Comparison of ENCODE assay signal across 22 cellular contexts in genomic region chr13:28246891-28247290, GRCh38.
DNase-seq lines count a peak whose midpoint lies in the region; ATAC-seq and TF ChIP-seq lines count a peak whose summit lies in the region.
"Had no signal": no experiment of that assay in that cellular context is flagged by ENCODE, and none has a peak within 500 bp of the region (broad histone marks: within the 10 kb centered on the region; RNA-seq: fewer than 3 reads in every experiment).

No MANE protein-coding gene starts in this region.

- H3K36me3 ChIP-seq in naive thymus-derived CD4-positive, alpha-beta T cell (ENCODE audit: control insufficient read depth in 2 of 3, insufficient read depth in 3 of 3, low read length in 3 of 3), result peaks cover 0 to 18% (median 4%) of the 10 kb centered on the region in 3 experiments

- intact Hi-C loops in natural killer cell (cut with micrococcal nuclease), result no loop called here
- intact Hi-C loops in naive thymus-derived CD4-positive, alpha-beta T cell (cut with micrococcal nuclease), result no loop called here

- no peak overlapping the region for H3K4me3 ChIP-seq in naive thymus-derived CD4-positive, alpha-beta T cell (ENCODE audit: low read length)
- H3K4me3 ChIP-seq: GM12878, GM23338, HAP-1 had no signal

- no peak for ATAC-seq in natural killer cell
- ATAC-seq in natural killer cell treated with Interleukin-12 subunit alpha and Interleukin-12 subunit beta and Interleukin-15 and Interleukin-18, amount 100 ng/mL, for 72 hours, result no peak
- no peak for ATAC-seq in central memory CD8-positive, alpha-beta T cell (replicated peaks; ENCODE audit: extremely low read depth, poor library complexity, severe bottlenecking)
- no peak for ATAC-seq in stimulated activated memory B cell treated with anti-CD40 and anti-IgM and Interleukin-4, amounts not matched to agents 10 μg/mL and 1 μg/mL and 100 μg/mL, for 72 hours
- ATAC-seq in GM19463 (IDR thresholded peaks at IDR 0.05; ENCODE audit: unreplicated experiment), result no peak
- no peak for ATAC-seq in naive thymus-derived CD4-positive, alpha-beta T cell
- ATAC-seq: GM12878, GM23338 had no signal

- no peaks in the 10 kb centered on the region for H3K9me3 Mint-ChIP-seq in natural killer cell
- H3K9me3 Mint-ChIP-seq in natural killer cell treated with Interleukin-12 subunit alpha and Interleukin-12 subunit beta and Interleukin-15 and Interleukin-18, amount 100 ng/mL, for 72 hours, result no peaks in the 10 kb centered on the region
- no peaks in the 10 kb centered on the region for H3K9me3 Mint-ChIP-seq in central memory CD8-positive, alpha-beta T cell
- H3K9me3 Mint-ChIP-seq in stimulated activated memory B cell treated with anti-CD40 and anti-IgM and Interleukin-4, amounts not matched to agents 10 μg/mL and 1 μg/mL and 100 μg/mL, for 72 hours, result peaks cover 4% of the 10 kb centered on the region
- H3K9me3 Mint-ChIP-seq in naive thymus-derived CD4-positive, alpha-beta T cell, result peaks cover 0 to 6% (median 0%) of the 10 kb centered on the region in 11 donors
- H3K9me3 Mint-ChIP-seq: GM23338 had no signal

- peaks cover 0 to 8% of the 10 kb centered on the region in 2 donors for H3K4me1 ChIP-seq in naive thymus-derived CD4-positive, alpha-beta T cell (ENCODE audit: control insufficient read depth in 2 of 2, insufficient read depth in 2 of 2, low read length in 2 of 2)

- POLR2A ChIA-PET in naive thymus-derived CD4-positive, alpha-beta T cell (lab: Charles Lee), result no interaction called here

- H3K9me3 ChIP-seq in naive thymus-derived CD4-positive, alpha-beta T cell (ENCODE audit: control insufficient read depth in 2 of 3, low read length in 3 of 3), result no peaks in the 10 kb centered on the region
- H3K9me3 ChIP-seq: HAP-1 had no signal

- peaks cover 60 to 61% of the 10 kb centered on the region in 2 donors for H3K4me1 Mint-ChIP-seq in natural killer cell
- H3K4me1 Mint-ChIP-seq in natural killer cell treated with Interleukin-12 subunit alpha and Interleukin-12 subunit beta and Interleukin-15 and Interleukin-18, amount 100 ng/mL, for 72 hours (ENCODE audit: low read depth in 2 of 2), result peaks cover 43 to 44% of the 10 kb centered on the region in 2 donors
- H3K4me1 Mint-ChIP-seq in central memory CD8-positive, alpha-beta T cell, result peaks cover 66% of the 10 kb centered on the region
- peaks cover 62% of the 10 kb centered on the region for H3K4me1 Mint-ChIP-seq in stimulated activated memory B cell treated with anti-CD40 and anti-IgM and Interleukin-4, amounts not matched to agents 10 μg/mL and 1 μg/mL and 100 μg/mL, for 72 hours
- peaks cover 37 to 69% (median 65%) of the 10 kb centered on the region in 7 donors for H3K4me1 Mint-ChIP-seq in naive thymus-derived CD4-positive, alpha-beta T cell

- no peak overlapping the region for H3K4me3 Mint-ChIP-seq in natural killer cell
- H3K4me3 Mint-ChIP-seq in natural killer cell treated with Interleukin-12 subunit alpha and Interleukin-12 subunit beta and Interleukin-15 and Interleukin-18, amount 100 ng/mL, for 72 hours, result no peak overlapping the region
- H3K4me3 Mint-ChIP-seq in central memory CD8-positive, alpha-beta T cell, result no peak overlapping the region
- H3K4me3 Mint-ChIP-seq in stimulated activated memory B cell treated with anti-CD40 and anti-IgM and Interleukin-4, amounts not matched to agents 10 μg/mL and 1 μg/mL and 100 μg/mL, for 72 hours, result no peak overlapping the region
- H3K4me3 Mint-ChIP-seq in naive thymus-derived CD4-positive, alpha-beta T cell, result no peak overlapping the region
- H3K4me3 Mint-ChIP-seq: GM23338 had no signal

- no peaks in the 10 kb centered on the region for H3K36me3 Mint-ChIP-seq in natural killer cell
- H3K36me3 Mint-ChIP-seq in natural killer cell treated with Interleukin-12 subunit alpha and Interleukin-12 subunit beta and Interleukin-15 and Interleukin-18, amount 100 ng/mL, for 72 hours, result peaks cover 17% of the 10 kb centered on the region
- H3K36me3 Mint-ChIP-seq in central memory CD8-positive, alpha-beta T cell (ENCODE audit: insufficient read depth), result peaks cover 28% of the 10 kb centered on the region
- H3K36me3 Mint-ChIP-seq in stimulated activated memory B cell treated with anti-CD40 and anti-IgM and Interleukin-4, amounts not matched to agents 10 μg/mL and 1 μg/mL and 100 μg/mL, for 72 hours, result peaks cover 86% of the 10 kb centered on the region
- H3K36me3 Mint-ChIP-seq in naive thymus-derived CD4-positive, alpha-beta T cell, result peaks cover 15 to 83% (median 66%) of the 10 kb centered on the region in 5 donors

- DNase-seq in natural killer cell (no peak), M059J (ENCODE audit: low read depth) (peak; percentile 47), middle frontal gyrus (ENCODE audit: extremely low spot score, low spot score) (no peak)
- DNase-seq in natural killer cell treated with Interleukin-12 subunit alpha and Interleukin-12 subunit beta and Interleukin-15 and Interleukin-18, amount 100 ng/mL, for 72 hours (ENCODE audit: low spot score), result no peak
- DNase-seq in central memory CD8-positive, alpha-beta T cell (ENCODE audit: low spot score in 2 of 2), result no peak
- DNase-seq in naive thymus-derived CD4-positive, alpha-beta T cell, result no peak
- DNase-seq: 8988T, DMS53, Kasumi-1, MM.1S, NCI-H1092 treated with DMSO at 0.1 percent for 48 hours, NCI-H2081, NCI-H2171, NCI-H345, NCI-H524 treated with DMSO at 0.1 percent for 48 hours, Right ventricle myocardium superior had no signal

- TF ChIP-seq CTCF in natural killer cell (IDR thresholded peaks at IDR 0.05), result no peak

- no peaks in the 10 kb centered on the region for H3K27me3 Mint-ChIP-seq in natural killer cell (ENCODE audit: low read depth in 2 of 2)
- H3K27me3 Mint-ChIP-seq in natural killer cell treated with Interleukin-12 subunit alpha and Interleukin-12 subunit beta and Interleukin-15 and Interleukin-18, amount 100 ng/mL, for 72 hours, result no peaks in the 10 kb centered on the region
- no peaks in the 10 kb centered on the region for H3K27me3 Mint-ChIP-seq in central memory CD8-positive, alpha-beta T cell
- H3K27me3 Mint-ChIP-seq in stimulated activated memory B cell treated with anti-CD40 and anti-IgM and Interleukin-4, amounts not matched to agents 10 μg/mL and 1 μg/mL and 100 μg/mL, for 72 hours, result no peaks in the 10 kb centered on the region
- H3K27me3 Mint-ChIP-seq in naive thymus-derived CD4-positive, alpha-beta T cell, result no peaks in the 10 kb centered on the region

- CTCF ChIA-PET in naive thymus-derived CD4-positive, alpha-beta T cell (lab: Charles Lee), result no interaction called here

- no peak overlapping the region for H3K27ac ChIP-seq in naive thymus-derived CD4-positive, alpha-beta T cell (ENCODE audit: low read depth, low read length)
- H3K27ac ChIP-seq: C4-2B had no signal

- H3K27ac Mint-ChIP-seq in natural killer cell, result peak overlapping the region; percentile 50 to 71
- H3K27ac Mint-ChIP-seq in natural killer cell treated with Interleukin-12 subunit alpha and Interleukin-12 subunit beta and Interleukin-15 and Interleukin-18, amount 100 ng/mL, for 72 hours, result peak overlapping the region in 1 of 2 donors; percentile 15
- peak overlapping the region; percentile 2 for H3K27ac Mint-ChIP-seq in central memory CD8-positive, alpha-beta T cell (ENCODE audit: low read depth)
- peak overlapping the region; percentile 77 for H3K27ac Mint-ChIP-seq in stimulated activated memory B cell treated with anti-CD40 and anti-IgM and Interleukin-4, amounts not matched to agents 10 μg/mL and 1 μg/mL and 100 μg/mL, for 72 hours
- peak overlapping the region in 2 of 9 donors; percentile 22 to 66 for H3K27ac Mint-ChIP-seq in naive thymus-derived CD4-positive, alpha-beta T cell
- H3K27ac Mint-ChIP-seq: GM23338 had no signal

- no peaks in the 10 kb centered on the region for H3K27me3 ChIP-seq in naive thymus-derived CD4-positive, alpha-beta T cell (ENCODE audit: control insufficient read depth in 2 of 2, insufficient read depth in 2 of 2, low read length in 2 of 2)
